3 cellular contexts compared by ENCODE assay signal in genomic region chr12:69087986-69088385, GRCh38.
"Had no signal": no experiment of that assay in that cellular context is flagged by ENCODE, and none has a peak within 500 bp of the region (broad histone marks: within the 10 kb centered on the region; RNA-seq: fewer than 3 reads in every experiment).

No MANE protein-coding gene starts in this region.

- H3K4me3 ChIP-seq: GM12878 had no signal

- DNase-seq: GDM1, GF-D8 had no signal

- ATAC-seq: GM12878 had no signal
